ENCODE assay signal across 1 cellular context in genomic region chr1:90558126-90558525, GRCh38.
A peak's percentile ranks its signal among the peaks of the same experiment; 100 is the strongest.
TF ChIP-seq lines count a peak whose summit lies in the region.

No MANE protein-coding gene starts in this region.

TF ChIP-seq in K562, 482 proteins besides CTCF, POLR2A, EP300 and RAD21 (continued from another document):
- TF ChIP-seq HMBOX1 (IDR thresholded peaks at IDR 0.05) (peak; percentile 23; the same call in 1 of the 2 replicates), CBFA2T2 (conservative IDR thresholded peaks at IDR 0.05) (0 out of 2 replicates have a peak, but pooled peaks have one; percentile 6)
TF ChIP-seq in K562: peak in this region for 9.
